Comparison of ENCODE assay signal across 3 cellular contexts in the genomic region with DNA sequence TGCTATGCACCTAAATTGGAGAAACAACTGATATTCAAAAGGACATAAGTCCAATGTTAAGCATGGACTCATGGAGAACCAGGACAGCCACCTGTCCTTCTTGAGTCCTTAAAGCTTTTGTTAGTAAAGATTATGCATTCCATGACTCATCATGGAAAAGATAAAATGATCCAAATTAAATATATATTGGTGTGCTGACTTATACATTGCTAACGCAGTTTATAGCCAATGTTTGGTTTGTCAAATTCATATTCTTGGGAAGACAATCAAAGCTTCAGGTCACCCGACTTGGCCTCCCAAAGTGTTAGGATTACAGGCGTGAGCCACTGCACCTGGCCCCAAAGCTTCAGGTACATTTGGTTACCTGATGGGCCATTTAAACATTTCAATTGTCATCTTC. TPM values are rescaled to one million over a fixed set of nuclear protein-coding genes. Genes with fewer than 3 reads are reported as not detected.
DNase-seq lines count a peak whose midpoint lies in the region; ATAC-seq, FAIRE-seq and TF ChIP-seq lines count a peak whose summit lies in the region.
"Not testable (repeated sequence)": the region's sequence is repeated elsewhere in the genome, so short reads cannot be mapped to it uniquely, and the experiment has no call there.

No MANE protein-coding gene starts in this region.

- not testable (repeated sequence) for H3K9ac ChIP-seq in PC-3 (ENCODE audit: low read length); K562 (ENCODE audit: insufficient read depth in 1 of 2, low read depth in 2 of 2, low read length in 2 of 2)

- H3K27ac ChIP-seq in PC-3 (ENCODE audit: low read length); K562 (ENCODE audit: extremely low read depth, low read depth, low read length); spleen: not testable (repeated sequence)

- not testable (repeated sequence) for TF ChIP-seq POLR2A in K562 (conservative IDR thresholded peaks at IDR 0.05); spleen (IDR thresholded peaks at IDR 0.05)

- intact Hi-C loops in PC-3 (cut with micrococcal nuclease); K562 (cut with micrococcal nuclease); spleen (cut with DNase I; ENCODE audit: low total_unique reads): not testable (repeated sequence)

- TF ChIP-seq CTCF in PC-3 (conservative IDR thresholded peaks at IDR 0.05; ENCODE audit: low read depth, low read length); K562 (IDR thresholded peaks at IDR 0.05 in 2 of 3, conservative IDR thresholded peaks at IDR 0.05 in 1 of 3; ENCODE audit: insufficient read depth in 2 of 3, low read depth in 1 of 3, low read length in 3 of 3); spleen (IDR thresholded peaks at IDR 0.05 in 8 of 11, conservative IDR thresholded peaks at IDR 0.05 in 3 of 11): not testable (repeated sequence)

- in situ Hi-C loops in K562 (cut with MboI) = not testable (repeated sequence)

- not testable (repeated sequence) for H3K9me1 ChIP-seq in K562 (ENCODE audit: control insufficient read depth, insufficient read depth, low read length)

- not testable (repeated sequence) for BruUV-seq in PC-3 (replicated peaks; lab: Mats Ljungman, UMichigan); K562 (replicated peaks; lab: Mats Ljungman, UMichigan)

- POLR2A ChIA-PET in PC-3 (lab: Charles Lee; ENCODE audit: unreplicated experiment) = not testable (repeated sequence)
- POLR2A ChIA-PET in K562 (lab: Yijun Ruan, JAX) = interaction anchor here (0.6 kb wide), 1 partner anchor 217 kb away, joined by 3 read pairs; no protein-coding TSS in a partner anchor

- 24% methylated on average over 3 of the region's 3 CpGs for WGBS in K562 (ENCODE audit: insufficient coverage, low coverage, missing lambda C conversion rate)
- 89 to 97% (median 90%) methylated on average over 3 of the region's 3 CpGs for WGBS in spleen, 5 donors

- H4K20me1 ChIP-seq in PC-3 (ENCODE audit: low read length); K562 (replicated peaks; ENCODE audit: control insufficient read depth, insufficient read depth, low read length): not testable (repeated sequence)

- not testable (repeated sequence) for H3K4me1 ChIP-seq in PC-3 (ENCODE audit: insufficient read depth, low read length); K562 (replicated peaks in 1 of 2; ENCODE audit: control insufficient read depth in 2 of 2, insufficient read depth in 2 of 2, low read length in 2 of 2); spleen

- peak; percentile 67 for DNase-seq in PC-3
- not testable (repeated sequence) for DNase-seq in K562 (ENCODE audit: extremely low read depth in 1 of 4, low spot score in 3 of 4)
- peak; percentile 6 for DNase-seq in spleen

- CTCF ChIA-PET in PC-3 (lab: Charles Lee); K562 (lab: Yijun Ruan, JAX; ENCODE audit: low intra/inter-chr PET ratio): not testable (repeated sequence)

- H3F3A ChIP-seq in PC-3 (ENCODE audit: low read length, unreplicated experiment) = not testable (repeated sequence)

- TF ChIP-seq RAD21 in K562 (CRISPR knock-in tag; conservative IDR thresholded peaks at IDR 0.05 in 1 of 2, IDR thresholded peaks at IDR 0.05 in 1 of 2) = not testable (repeated sequence)

- H3K4me2 ChIP-seq in PC-3 (ENCODE audit: low read length); K562 (ENCODE audit: insufficient read depth, low read length): not testable (repeated sequence)

- not testable (repeated sequence) for H3K79me2 ChIP-seq in PC-3 (ENCODE audit: low read length); K562 (ENCODE audit: control insufficient read depth, insufficient read depth, low read length)

- not testable (repeated sequence) for H3K27me3 ChIP-seq in PC-3 (ENCODE audit: low read length); K562 (ENCODE audit: control insufficient read depth in 2 of 2, insufficient read depth in 2 of 2, low read length in 2 of 2); spleen (replicated peaks in 1 of 7)

- not testable (repeated sequence) for H2AFZ ChIP-seq in PC-3 (ENCODE audit: low read length); K562 (ENCODE audit: low read depth, low read length)

- H3K36me3 ChIP-seq in PC-3 (ENCODE audit: low read depth, low read length); K562 (ENCODE audit: control insufficient read depth, insufficient read depth, low read length); spleen: not testable (repeated sequence)

- not testable (repeated sequence) for H3K4me3 ChIP-seq in PC-3 (ENCODE audit: low read length); K562; spleen

- not testable (repeated sequence) for FAIRE-seq in K562 (lab: Jason Lieb, UNC)

- H3K9me2 ChIP-seq in PC-3 (replicated peaks; ENCODE audit: low read length) = not testable (repeated sequence)

- TF ChIP-seq EP300 in K562 (IDR thresholded peaks at IDR 0.05; ENCODE audit: low read length) = not testable (repeated sequence)

- peaks cover 22% of the 10 kb centered on the region for H3K9me3 ChIP-seq in PC-3 (ENCODE audit: low read length)
- not testable (repeated sequence) for H3K9me3 ChIP-seq in K562 (replicated peaks; ENCODE audit: control insufficient read depth, insufficient read depth, low read depth, low read length)
- H3K9me3 ChIP-seq in spleen = peaks cover 0 to 44% (median 28%) of the 10 kb centered on the region in 8 donors

- ATAC-seq in PC-3 = peak; percentile 66
- ATAC-seq in K562 = not testable (repeated sequence)

TF ChIP-seq in K562, 482 proteins besides CTCF, POLR2A, EP300 and RAD21:
- TF ChIP-seq, protein P1, sequence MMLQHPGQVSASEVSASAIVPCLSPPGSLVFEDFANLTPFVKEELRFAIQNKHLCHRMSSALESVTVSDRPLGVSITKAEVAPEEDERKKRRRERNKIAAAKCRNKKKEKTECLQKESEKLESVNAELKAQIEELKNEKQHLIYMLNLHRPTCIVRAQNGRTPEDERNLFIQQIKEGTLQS (IDR thresholded peaks at IDR 0.05) = peak; percentile 38; the same call in 1 of the 2 replicates
- TF ChIP-seq, protein P1 (CRISPR knock-in tag; conservative IDR thresholded peaks at IDR 0.05) = not testable (repeated sequence)

RNA-seq across cellular contexts. Expression of a gene that starts 29.7 kb away (rescaled TPM):
- total RNA-seq in PC-3 (2014; rRNA removed) (25.2 and 26.4 TPM in 2 replicates), K562 (2014; rRNA removed) (1.8 and 2.9 TPM in 2 replicates), K562 (2014; rRNA removed; fragmentation: Illumina TruSeq; extraction: Trizol) (1.1 and 2.0 TPM in 2 replicates), K562 (2015; rRNA removed; fragmentation: Illumina TruSeq; extraction: Trizol) (3.4 and 3.8 TPM in 2 replicates), K562 (2021) (12.7 and 13.6 TPM in 2 replicates), spleen (10 to 100 TPM; 21.2 to 40.4 (median 35.0) TPM)
- 17.2 and 40.8 TPM in 2 replicates for total RNA-seq in K562 (2011; cell fraction: chromatin; rRNA removed; ENCODE audit: low replicate concordance)
- 19.7 and 20.2 TPM in 2 replicates for total RNA-seq in K562 (2011; cell fraction: nucleolus; rRNA removed)
- 24.2 and 34.4 TPM in 2 replicates for total RNA-seq in K562 (2011; cell fraction: nucleoplasm; rRNA removed)
- polyA plus RNA-seq in K562 (2011; rRNA removed) (1.5 and 4.5 TPM in 2 replicates), K562 (2014; fragmentation: Illumina TruSeq; extraction: Trizol) (14.4 and 16.6 TPM in 2 replicates), K562 (2014; fragmentation: Nextera tagmentation; extraction: Ambion mirVana) (1 to 10 TPM in 1 of 2 experiments, under 1 TPM in 1; 0.59 to 1.0 TPM), K562 (2014; rRNA removed) (5.2 and 5.7 TPM in 2 replicates), spleen (10 to 100 TPM in 1 of 3 donors, 1 to 10 TPM in 2; 6.0 to 14.8 (median 7.7) TPM)
- 2.0 and 4.6 TPM in 2 replicates for polyA plus RNA-seq in K562 (2011; cell fraction: cytosol; rRNA removed)
- 13.2 and 13.4 TPM in 2 replicates for polyA plus RNA-seq in K562 (2011; cell fraction: nucleus; rRNA removed)
- 11.6 and 12.8 TPM in 2 replicates for polyA plus RNA-seq in K562 (2012)
- 3.3 and 3.4 TPM in 2 replicates for polyA minus RNA-seq in K562 (2011; rRNA and poly(A)+ RNA removed)
- polyA minus RNA-seq in K562 (2011; cell fraction: cytosol; rRNA and poly(A)+ RNA removed) = 4.0 and 7.6 TPM in 2 replicates
- 3.8 and 5.0 TPM in 2 replicates for polyA minus RNA-seq in K562 (2011; cell fraction: nucleus; rRNA and poly(A)+ RNA removed)

RNA-seq across cellular contexts. Expression of a gene that starts 49.8 kb away (rescaled TPM):
- total RNA-seq in PC-3 (2014; rRNA removed) (23.7 and 28.6 TPM in 2 replicates), K562 (2014; rRNA removed) (14.7 and 15.9 TPM in 2 replicates), K562 (2014; rRNA removed; fragmentation: Illumina TruSeq; extraction: Trizol) (6.8 and 8.2 TPM in 2 replicates), K562 (2015; rRNA removed; fragmentation: Illumina TruSeq; extraction: Trizol) (8.1 and 8.4 TPM in 2 replicates), K562 (2021) (29.5 and 32.3 TPM in 2 replicates), spleen (10 to 100 TPM; 43.4 to 56.5 (median 49.4) TPM)
- 11.7 and 29.9 TPM in 2 replicates for total RNA-seq in K562 (2011; cell fraction: chromatin; rRNA removed; ENCODE audit: low replicate concordance)
- total RNA-seq in K562 (2011; cell fraction: nucleolus; rRNA removed) = 14.6 and 17.5 TPM in 2 replicates
- 16.1 and 18.5 TPM in 2 replicates for total RNA-seq in K562 (2011; cell fraction: nucleoplasm; rRNA removed)
- polyA plus RNA-seq in K562 (2011; rRNA removed) (8.8 and 16.9 TPM in 2 replicates), K562 (2014; fragmentation: Illumina TruSeq; extraction: Trizol) (26.9 and 30.2 TPM in 2 replicates), K562 (2014; fragmentation: Nextera tagmentation; extraction: Ambion mirVana) (under 1 TPM; 0.18 to 0.27 TPM), K562 (2014; rRNA removed) (15.2 and 16.0 TPM in 2 replicates), spleen (10 to 100 TPM in 1 of 3 donors, 1 to 10 TPM in 2; 7.7 to 21.1 (median 8.5) TPM)
- polyA plus RNA-seq in K562 (2011; cell fraction: cytosol; rRNA removed) = 7.0 and 10.9 TPM in 2 replicates
- polyA plus RNA-seq in K562 (2011; cell fraction: nucleus; rRNA removed) = 12.4 and 17.4 TPM in 2 replicates
- polyA plus RNA-seq in K562 (2012) = 24.8 and 47.4 TPM in 2 replicates
- 11.2 and 11.4 TPM in 2 replicates for polyA minus RNA-seq in K562 (2011; rRNA and poly(A)+ RNA removed)
- polyA minus RNA-seq in K562 (2011; cell fraction: cytosol; rRNA and poly(A)+ RNA removed) = 11.3 and 13.6 TPM in 2 replicates
- 7.4 and 10.4 TPM in 2 replicates for polyA minus RNA-seq in K562 (2011; cell fraction: nucleus; rRNA and poly(A)+ RNA removed)
